ENCODE assay signal across 7 cellular contexts in the genomic region with DNA sequence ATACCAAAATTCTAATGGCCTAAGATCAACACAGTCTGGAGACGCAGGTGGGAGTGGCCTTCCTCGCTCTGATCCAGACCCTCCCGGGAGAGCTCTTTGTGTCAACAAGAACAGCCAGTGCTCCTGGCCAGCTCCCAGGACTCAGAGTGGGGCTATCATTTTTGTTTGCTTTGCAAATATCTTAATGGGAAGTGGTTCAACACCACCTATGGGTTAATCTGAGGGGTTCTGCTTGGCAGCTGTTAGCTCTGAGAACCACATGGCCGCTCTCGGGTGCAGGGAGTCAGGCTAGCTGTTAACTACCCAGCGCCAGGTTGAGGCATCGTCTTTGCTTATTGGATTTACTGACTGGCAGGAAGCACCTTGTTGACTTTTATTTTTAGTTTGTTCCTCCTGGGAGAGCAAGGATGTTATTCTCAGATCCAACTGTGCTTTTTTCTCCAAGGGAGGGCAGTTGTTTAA.
DNase-seq lines count a peak whose midpoint lies in the region; ATAC-seq and TF ChIP-seq lines count a peak whose summit lies in the region.

No MANE protein-coding gene starts in this region.

- peak overlapping the region; percentile 64 for H3K4me2 ChIP-seq in smooth muscle cell
- H3K4me2 ChIP-seq in Karpas-422 (ENCODE audit: low read depth, low read length, poor library complexity, severe bottlenecking) = no peak overlapping the region

- H3K4me3 ChIP-seq in smooth muscle cell (no peak overlapping the region), Karpas-422 (ENCODE audit: low read length) (no peak overlapping the region)

- H2AFZ ChIP-seq in smooth muscle cell (ENCODE audit: low read depth) (no peak overlapping the region), Karpas-422 (ENCODE audit: low read length) (no peak overlapping the region)

- DNase-seq in LoVo (ENCODE audit: low spot score) (peak; percentile 54), SHP77 treated with DMSO at 0.1 percent for 48 hours (lab: John Stamatoyannopoulos, UW) (peak; percentile 84), left ventricle myocardium superior (peak; percentile 81), smooth muscle cell (lab: John Stamatoyannopoulos, UW; ENCODE audit: unreplicated experiment) (no peak), Karpas-422 (no peak)
- no peak for DNase-seq in stimulated activated naive CD8-positive, alpha-beta T cell treated with anti-CD3 and anti-CD28 coated beads, Interleukin-15, amount 100 ng/mL, for 72 hours
- no peak for DNase-seq in activated CD4-positive, alpha-beta T cell treated with anti-CD3 and anti-CD28 coated beads, Interleukin-2, amount 10 ng/mL, durations not matched to agents 7 days and 5 days

- peak; percentile 96 for ATAC-seq in left ventricle myocardium superior
- ATAC-seq in stimulated activated naive CD8-positive, alpha-beta T cell treated with anti-CD3 and anti-CD28 coated beads, Interleukin-15, amount 100 ng/mL, for 72 hours = no peak

- no peaks in the 10 kb centered on the region for H3F3A ChIP-seq in smooth muscle cell (ENCODE audit: low read depth)

- WGBS in smooth muscle cell (ENCODE audit: low lambda C conversion rate) = 35% methylated on average over 7 of the region's 7 CpGs

- H3K27me3 Mint-ChIP-seq in stimulated activated naive CD8-positive, alpha-beta T cell treated with anti-CD3 and anti-CD28 coated beads, Interleukin-15, amount 100 ng/mL, for 72 hours = peaks cover 22% of the 10 kb centered on the region
- H3K27me3 Mint-ChIP-seq in activated CD4-positive, alpha-beta T cell treated with anti-CD3 and anti-CD28 coated beads, Interleukin-2, amount 10 ng/mL, durations not matched to agents 7 days and 5 days = peaks cover 19% of the 10 kb centered on the region

- H3K9me3 Mint-ChIP-seq in stimulated activated naive CD8-positive, alpha-beta T cell treated with anti-CD3 and anti-CD28 coated beads, Interleukin-15, amount 100 ng/mL, for 72 hours = no peaks in the 10 kb centered on the region
- H3K9me3 Mint-ChIP-seq in activated CD4-positive, alpha-beta T cell treated with anti-CD3 and anti-CD28 coated beads, Interleukin-2, amount 10 ng/mL, durations not matched to agents 7 days and 5 days = no peaks in the 10 kb centered on the region

- no peaks in the 10 kb centered on the region for H4K20me1 ChIP-seq in smooth muscle cell (ENCODE audit: low read depth)
- H4K20me1 ChIP-seq in Karpas-422 (ENCODE audit: insufficient read depth, low read depth, low read length) = no peaks in the 10 kb centered on the region

- H3K36me3 ChIP-seq in smooth muscle cell (ENCODE audit: low read depth) = no peaks in the 10 kb centered on the region
- no peaks in the 10 kb centered on the region for H3K36me3 ChIP-seq in Karpas-422 (ENCODE audit: insufficient read depth, low read length)

- TF ChIP-seq CTCF in smooth muscle cell (IDR thresholded peaks at IDR 0.05; ENCODE audit: borderline replicate concordance, insufficient read depth, poor library complexity, severe bottlenecking) = no peak

- H3K9me3 ChIP-seq in smooth muscle cell (replicated peaks; ENCODE audit: low read depth) = no peaks in the 10 kb centered on the region
- no peaks in the 10 kb centered on the region for H3K9me3 ChIP-seq in Karpas-422 (ENCODE audit: low read length)

- H3K4me1 ChIP-seq in smooth muscle cell (ENCODE audit: low read depth) = peaks cover 15% of the 10 kb centered on the region
- H3K4me1 ChIP-seq in Karpas-422 (ENCODE audit: low read length) = no peaks in the 10 kb centered on the region

- intact Hi-C loops in left ventricle myocardium superior (cut with micrococcal nuclease) = no loop called here

- no peaks in the 10 kb centered on the region for H3K36me3 Mint-ChIP-seq in activated CD4-positive, alpha-beta T cell treated with anti-CD3 and anti-CD28 coated beads, Interleukin-2, amount 10 ng/mL, durations not matched to agents 7 days and 5 days (ENCODE audit: low read depth)

- H3K27ac ChIP-seq in smooth muscle cell (ENCODE audit: low read depth) (no peak overlapping the region), Karpas-422 (ENCODE audit: low read length) (no peak overlapping the region)

- peaks cover 6% of the 10 kb centered on the region for H3K4me1 Mint-ChIP-seq in stimulated activated naive CD8-positive, alpha-beta T cell treated with anti-CD3 and anti-CD28 coated beads, Interleukin-15, amount 100 ng/mL, for 72 hours
- peaks cover 1% of the 10 kb centered on the region for H3K4me1 Mint-ChIP-seq in activated CD4-positive, alpha-beta T cell treated with anti-CD3 and anti-CD28 coated beads, Interleukin-2, amount 10 ng/mL, durations not matched to agents 7 days and 5 days

- H3K79me2 ChIP-seq in smooth muscle cell (ENCODE audit: low read depth) (no peaks in the 10 kb centered on the region), Karpas-422 (ENCODE audit: low read length) (no peaks in the 10 kb centered on the region)

- CTCF ChIA-PET in activated CD4-positive, alpha-beta T cell treated with anti-CD3 and anti-CD28 coated beads, Interleukin-2, amount 10 ng/mL, durations not matched to agents 7 days and 5 days (lab: Charles Lee) = interaction anchor here (1.1 kb wide), 1 partner anchor 8 kb away, joined by 3 read pairs; no protein-coding TSS in a partner anchor

- POLR2A ChIA-PET in activated CD4-positive, alpha-beta T cell treated with anti-CD3 and anti-CD28 coated beads, Interleukin-2, amount 10 ng/mL, durations not matched to agents 7 days and 5 days (lab: Charles Lee) = no interaction called here

- H3K9me2 ChIP-seq in Karpas-422 (replicated peaks; ENCODE audit: insufficient read depth, low read length) = no peaks in the 10 kb centered on the region

- H3K27ac Mint-ChIP-seq in stimulated activated naive CD8-positive, alpha-beta T cell treated with anti-CD3 and anti-CD28 coated beads, Interleukin-15, amount 100 ng/mL, for 72 hours = no peak overlapping the region
- H3K27ac Mint-ChIP-seq in activated CD4-positive, alpha-beta T cell treated with anti-CD3 and anti-CD28 coated beads, Interleukin-2, amount 10 ng/mL, durations not matched to agents 7 days and 5 days = no peak overlapping the region

- H3K9ac ChIP-seq in smooth muscle cell (ENCODE audit: low read depth) = no peak overlapping the region
- no peak overlapping the region for H3K9ac ChIP-seq in Karpas-422 (ENCODE audit: low read length)

- H3K27me3 ChIP-seq in smooth muscle cell (ENCODE audit: low read depth) (no peaks in the 10 kb centered on the region), Karpas-422 (ENCODE audit: low read length) (no peaks in the 10 kb centered on the region)

- H3K4me3 Mint-ChIP-seq in stimulated activated naive CD8-positive, alpha-beta T cell treated with anti-CD3 and anti-CD28 coated beads, Interleukin-15, amount 100 ng/mL, for 72 hours = no peak overlapping the region
- no peak overlapping the region for H3K4me3 Mint-ChIP-seq in activated CD4-positive, alpha-beta T cell treated with anti-CD3 and anti-CD28 coated beads, Interleukin-2, amount 10 ng/mL, durations not matched to agents 7 days and 5 days

Comparison
In these comparisons a context has a peak if more than half of its experiments do, and no peak if none do; other contexts are left out.
1. DNase-seq: peak in LoVo (single experiment), SHP77 treated with DMSO at 0.1 percent for 48 hours (single experiment) and left ventricle myocardium superior (single experiment); none in smooth muscle cell (single experiment), stimulated activated naive CD8-positive, alpha-beta T cell treated with anti-CD3 and anti-CD28 coated beads, Interleukin-15, amount 100 ng/mL, for 72 hours (0 of 2), Karpas-422 (single experiment) and activated CD4-positive, alpha-beta T cell treated with anti-CD3 and anti-CD28 coated beads, Interleukin-2, amount 10 ng/mL, durations not matched to agents 7 days and 5 days (single experiment).